8 cellular contexts compared by ENCODE assay signal in genomic region chr13:37058801-37059135, GRCh38. TPM values are rescaled to one million over a fixed set of nuclear protein-coding genes. Genes with fewer than 3 reads are reported as not detected.
A peak's percentile ranks its signal among the peaks of the same experiment; 100 is the strongest.
DNase-seq lines count a peak whose midpoint lies in the region; ATAC-seq, FAIRE-seq and TF ChIP-seq lines count a peak whose summit lies in the region.

No MANE protein-coding gene starts in this region.

- peak; percentile 39 for DNase-seq in GM10266 (ENCODE audit: extremely low spot score)
- DNase-seq in activated CD8-positive, alpha-beta memory T cell treated with anti-CD3 and anti-CD28 coated beads, Interleukin-2, amount 50 U/mL, for 1 hour (ENCODE audit: extremely low read depth): peak; percentile 18
- no peak for DNase-seq in foreskin fibroblast
- no peak for DNase-seq in osteocyte (ENCODE audit: extremely low spot score, unreplicated experiment)
- no peak for DNase-seq in HTR-8/SVneo (ENCODE audit: insufficient read length, low spot score)
- DNase-seq in NCI-H774 (lab: John Stamatoyannopoulos, UW): no peak

- H3K27ac Mint-ChIP-seq in osteocyte (ENCODE audit: unreplicated experiment): peak overlapping the region; percentile 97

- peaks cover 22% of the 10 kb centered on the region for H3K4me1 Mint-ChIP-seq in osteocyte (ENCODE audit: unreplicated experiment)

- H3K27me3 ChIP-seq in HUES48 (ENCODE audit: control insufficient read depth, insufficient read depth, low read length): no peaks in the 10 kb centered on the region

- H3K4me1 ChIP-seq in HUES48 (ENCODE audit: control insufficient read depth, insufficient read depth, low read length): no peaks in the 10 kb centered on the region

- TF ChIP-seq CTCF in GM10266 (IDR thresholded peaks at IDR 0.05; ENCODE audit: control insufficient read depth, insufficient read depth, low read depth, missing control alignments) (no peak), foreskin fibroblast (IDR thresholded peaks at IDR 0.05; ENCODE audit: low read depth, low read length) (no peak), osteocyte (IDR thresholded peaks at IDR 0.05) (no peak)

- H3K4me3 ChIP-seq in HUES48 (ENCODE audit: low read depth, low read length) (peak overlapping the region; percentile 89), foreskin fibroblast (ENCODE audit: low read depth in 1 of 2, low read length in 2 of 2) (peak overlapping the region; percentile 70 to 98)

- peaks cover 5% of the 10 kb centered on the region; the same call in 1 of the 2 replicates for H3K36me3 ChIP-seq in HUES48 (ENCODE audit: control insufficient read depth, insufficient read depth, low read length)

- no peak for FAIRE-seq in HTR-8/SVneo (lab: Jason Lieb, UNC)

- H3K4me3 Mint-ChIP-seq in osteocyte (ENCODE audit: unreplicated experiment): peak overlapping the region; percentile 88

- no peaks in the 10 kb centered on the region for H3K9me3 ChIP-seq in HUES48 (ENCODE audit: control insufficient read depth, insufficient read depth, low read length)

- peak overlapping the region; percentile 93 for H3K9ac ChIP-seq in HUES48 (ENCODE audit: low read depth, low read length)

- peak overlapping the region; percentile 89 for H3K27ac ChIP-seq in HUES48 (ENCODE audit: low read depth, low read length)

- ATAC-seq in GM21528 (IDR thresholded peaks at IDR 0.05; ENCODE audit: low FRiP score, unreplicated experiment): peak; percentile 31

- peaks cover 3% of the 10 kb centered on the region for H3K36me3 Mint-ChIP-seq in osteocyte (ENCODE audit: unreplicated experiment)

- H3K27me3 Mint-ChIP-seq in osteocyte (ENCODE audit: unreplicated experiment): no peaks in the 10 kb centered on the region

- no peaks in the 10 kb centered on the region for H3K9me3 Mint-ChIP-seq in osteocyte (ENCODE audit: unreplicated experiment)

RNA-seq across cellular contexts. Expression of gene SUPT20H, which starts 0.7 kb away (rescaled TPM):
- 59.4 and 65.4 TPM in 2 replicates for total RNA-seq in osteocyte

RNA-seq across cellular contexts. Expression of gene CSNK1A1L, which starts 46.7 kb away (rescaled TPM):
- not detected in 2 replicates for total RNA-seq in osteocyte

RNA-seq across cellular contexts. Expression of gene EXOSC8, which starts 58.2 kb away (rescaled TPM):
- total RNA-seq in osteocyte: 38.6 and 45.5 TPM in 2 replicates

RNA-seq across cellular contexts. Expression of gene ALG5, which starts 59.6 kb away (rescaled TPM):
- 35.4 and 36.2 TPM in 2 replicates for total RNA-seq in osteocyte

Comparison
In these comparisons a context has a peak if more than half of its experiments do, and no peak if none do; other contexts are left out.
1. DNase-seq: peak in GM10266 (single experiment) and activated CD8-positive, alpha-beta memory T cell treated with anti-CD3 and anti-CD28 coated beads, Interleukin-2, amount 50 U/mL, for 1 hour (single experiment); none in foreskin fibroblast (0 of 2), osteocyte (single experiment), HTR-8/SVneo (single experiment) and NCI-H774 (single experiment).